2 cellular contexts compared by ENCODE assay signal in genomic region chr6:117568247-117568646, GRCh38.
A peak's percentile ranks its signal among the peaks of the same experiment; 100 is the strongest.
TF ChIP-seq lines count a peak whose summit lies in the region.

No MANE protein-coding gene starts in this region.

TF ChIP-seq in A549, 52 proteins besides CTCF, POLR2A, EP300 and RAD21 (continued from another document):
- TF ChIP-seq, protein P1, sequence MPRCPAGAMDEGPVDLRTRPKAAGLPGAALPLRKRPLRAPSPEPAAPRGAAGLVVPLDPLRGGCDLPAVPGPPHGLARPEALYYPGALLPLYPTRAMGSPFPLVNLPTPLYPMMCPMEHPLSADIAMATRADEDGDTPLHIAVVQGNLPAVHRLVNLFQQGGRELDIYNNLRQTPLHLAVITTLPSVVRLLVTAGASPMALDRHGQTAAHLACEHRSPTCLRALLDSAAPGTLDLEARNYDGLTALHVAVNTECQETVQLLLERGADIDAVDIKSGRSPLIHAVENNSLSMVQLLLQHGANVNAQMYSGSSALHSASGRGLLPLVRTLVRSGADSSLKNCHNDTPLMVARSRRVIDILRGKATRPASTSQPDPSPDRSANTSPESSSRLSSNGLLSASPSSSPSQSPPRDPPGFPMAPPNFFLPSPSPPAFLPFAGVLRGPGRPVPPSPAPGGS (IDR thresholded peaks at IDR 0.05) = no peak

TF ChIP-seq in K562, 482 proteins besides CTCF, POLR2A, EP300 and RAD21 (continued from another document):
- TF ChIP-seq RAD51 (IDR thresholded peaks at IDR 0.05; ENCODE audit: borderline replicate concordance, low read depth) (no peak), GTF2F1 (IDR thresholded peaks at IDR 0.05; ENCODE audit: low read depth, low read length) (no peak), THRB (CRISPR knock-in tag; conservative IDR thresholded peaks at IDR 0.05) (no peak), RHOXF2B (CRISPR knock-in tag; conservative IDR thresholded peaks at IDR 0.05) (no peak), ZNF316 (IDR thresholded peaks at IDR 0.05) (peak; percentile 72), ZC3H4 (CRISPR knock-in tag; IDR thresholded peaks at IDR 0.05; ENCODE audit: borderline replicate concordance) (no peak), PRMT5 (CRISPR knock-in tag; IDR thresholded peaks at IDR 0.05) (no peak), MAFK (IDR thresholded peaks at IDR 0.05; ENCODE audit: low read length) (peak; percentile 39; the same call in 1 of the 2 replicates), ZNF764 (CRISPR knock-in tag; IDR thresholded peaks at IDR 0.05; ENCODE audit: low read depth) (no peak), MAFF (IDR thresholded peaks at IDR 0.05; ENCODE audit: low read length) (peak; percentile 54), ZNF408 (CRISPR knock-in tag; IDR thresholded peaks at IDR 0.05; ENCODE audit: low read depth) (no peak)
- TF ChIP-seq, protein P2, sequence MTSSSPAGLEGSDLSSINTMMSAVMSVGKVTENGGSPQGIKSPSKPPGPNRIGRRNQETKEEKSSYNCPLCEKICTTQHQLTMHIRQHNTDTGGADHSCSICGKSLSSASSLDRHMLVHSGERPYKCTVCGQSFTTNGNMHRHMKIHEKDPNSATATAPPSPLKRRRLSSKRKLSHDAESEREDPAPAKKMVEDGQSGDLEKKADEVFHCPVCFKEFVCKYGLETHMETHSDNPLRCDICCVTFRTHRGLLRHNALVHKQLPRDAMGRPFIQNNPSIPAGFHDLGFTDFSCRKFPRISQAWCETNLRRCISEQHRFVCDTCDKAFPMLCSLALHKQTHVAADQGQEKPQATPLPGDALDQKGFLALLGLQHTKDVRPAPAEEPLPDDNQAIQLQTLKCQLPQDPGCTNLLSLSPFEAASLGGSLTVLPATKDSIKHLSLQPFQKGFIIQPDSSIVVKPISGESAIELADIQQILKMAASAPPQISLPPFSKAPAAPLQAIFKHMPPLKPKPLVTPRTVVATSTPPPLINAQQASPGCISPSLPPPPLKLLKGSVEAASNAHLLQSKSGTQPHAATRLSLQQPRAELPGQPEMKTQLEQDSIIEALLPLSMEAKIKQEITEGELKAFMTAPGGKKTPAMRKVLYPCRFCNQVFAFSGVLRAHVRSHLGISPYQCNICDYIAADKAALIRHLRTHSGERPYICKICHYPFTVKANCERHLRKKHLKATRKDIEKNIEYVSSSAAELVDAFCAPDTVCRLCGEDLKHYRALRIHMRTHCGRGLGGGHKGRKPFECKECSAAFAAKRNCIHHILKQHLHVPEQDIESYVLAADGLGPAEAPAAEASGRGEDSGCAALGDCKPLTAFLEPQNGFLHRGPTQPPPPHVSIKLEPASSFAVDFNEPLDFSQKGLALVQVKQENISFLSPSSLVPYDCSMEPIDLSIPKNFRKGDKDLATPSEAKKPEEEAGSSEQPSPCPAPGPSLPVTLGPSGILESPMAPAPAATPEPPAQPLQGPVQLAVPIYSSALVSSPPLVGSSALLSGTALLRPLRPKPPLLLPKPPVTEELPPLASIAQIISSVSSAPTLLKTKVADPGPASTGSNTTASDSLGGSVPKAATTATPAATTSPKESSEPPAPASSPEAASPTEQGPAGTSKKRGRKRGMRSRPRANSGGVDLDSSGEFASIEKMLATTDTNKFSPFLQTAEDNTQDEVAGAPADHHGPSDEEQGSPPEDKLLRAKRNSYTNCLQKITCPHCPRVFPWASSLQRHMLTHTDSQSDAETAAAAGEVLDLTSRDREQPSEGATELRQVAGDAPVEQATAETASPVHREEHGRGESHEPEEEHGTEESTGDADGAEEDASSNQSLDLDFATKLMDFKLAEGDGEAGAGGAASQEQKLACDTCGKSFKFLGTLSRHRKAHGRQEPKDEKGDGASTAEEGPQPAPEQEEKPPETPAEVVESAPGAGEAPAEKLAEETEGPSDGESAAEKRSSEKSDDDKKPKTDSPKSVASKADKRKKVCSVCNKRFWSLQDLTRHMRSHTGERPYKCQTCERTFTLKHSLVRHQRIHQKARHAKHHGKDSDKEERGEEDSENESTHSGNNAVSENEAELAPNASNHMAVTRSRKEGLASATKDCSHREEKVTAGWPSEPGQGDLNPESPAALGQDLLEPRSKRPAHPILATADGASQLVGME (CRISPR knock-in tag; IDR thresholded peaks at IDR 0.05) = no peak
